14 cellular contexts compared by ENCODE assay signal in the genomic region with DNA sequence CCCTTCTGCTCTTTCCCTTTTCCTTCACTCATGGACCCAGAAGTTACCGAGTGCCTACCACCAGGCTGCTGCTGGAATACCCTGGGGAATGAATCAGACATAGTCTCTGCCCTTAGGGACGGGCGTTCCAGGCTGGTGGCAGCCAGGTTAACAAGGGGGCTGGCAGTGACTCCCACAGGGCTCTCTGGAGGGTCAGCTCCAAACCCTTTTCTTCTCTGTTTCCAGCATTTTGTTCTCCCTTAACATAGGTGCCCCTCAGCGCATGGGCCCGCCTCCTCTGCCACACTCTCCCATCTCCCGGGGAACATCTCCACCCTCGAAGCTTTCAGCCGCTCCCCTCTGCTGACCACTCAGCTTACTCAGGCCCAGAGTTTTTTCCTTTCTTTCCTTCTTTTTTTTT.
DNase-seq lines count a peak whose midpoint lies in the region; ATAC-seq and TF ChIP-seq lines count a peak whose summit lies in the region.
"Had no signal": no experiment of that assay in that cellular context is flagged by ENCODE, and none has a peak within 500 bp of the region (broad histone marks: within the 10 kb centered on the region; RNA-seq: fewer than 3 reads in every experiment).

No MANE protein-coding gene starts in this region.

- no peak for TF ChIP-seq CTCF in OCI-LY3 (IDR thresholded peaks at IDR 0.05; ENCODE audit: low read depth, low read length)

- peak overlapping the region; percentile 67 for H3K56ac ChIP-seq in mesendoderm (ENCODE audit: low read length)

- H3K79me2 ChIP-seq in OCI-LY3 (ENCODE audit: low read length) = no peaks in the 10 kb centered on the region
- no peaks in the 10 kb centered on the region for H3K79me2 ChIP-seq in mesendoderm (ENCODE audit: control insufficient read depth, insufficient read depth, low read length)

- H3K27me3 ChIP-seq in OCI-LY3 (ENCODE audit: low read depth, low read length) (no peaks in the 10 kb centered on the region), mesendoderm (ENCODE audit: insufficient read depth, low read length, poor library complexity) (no peaks in the 10 kb centered on the region)

- peaks cover 3% of the 10 kb centered on the region in 2 donors for H3K9me3 Mint-ChIP-seq in stimulated activated naive B cell treated with anti-CD40 and anti-IgM and Interleukin-4, amounts not matched to agents 10 μg/mL and 1 μg/mL and 100 μg/mL, for 72 hours
- no peaks in the 10 kb centered on the region for H3K9me3 Mint-ChIP-seq in activated T-helper 17 cell treated with anti-CD3 and anti-CD28 coated beads, Interleukin-2, amount 50 U/mL, for 72 hours

- ATAC-seq in stimulated activated naive B cell treated with anti-CD40 and anti-IgM and Interleukin-4, amounts not matched to agents 10 μg/mL and 1 μg/mL and 100 μg/mL, for 72 hours (replicated peaks) = no peak
- no peak for ATAC-seq in activated T-helper 17 cell treated with anti-CD3 and anti-CD28 coated beads, Interleukin-2, amount 50 U/mL, for 72 hours (replicated peaks)
- no peak for ATAC-seq in GM19397 (IDR thresholded peaks at IDR 0.05; ENCODE audit: unreplicated experiment)
- ATAC-seq: PC-3 had no signal

- H2BK120ac ChIP-seq in mesendoderm (ENCODE audit: low read depth, low read length) = no peak overlapping the region

- H2AK5ac ChIP-seq in mesendoderm (ENCODE audit: low read length) = peak overlapping the region; percentile 52

- no peaks in the 10 kb centered on the region for H3K79me1 ChIP-seq in mesendoderm (ENCODE audit: low read length)

- no peak overlapping the region for H3K4me3 ChIP-seq in OCI-LY3 (ENCODE audit: low read length)
- no peak overlapping the region for H3K4me3 ChIP-seq in mesendoderm (ENCODE audit: low read length)

- no peak overlapping the region for H2AFZ ChIP-seq in OCI-LY3 (ENCODE audit: low read depth, low read length)

- H3K36me3 ChIP-seq in OCI-LY3 (replicated peaks; ENCODE audit: low read depth, low read length) = no peaks in the 10 kb centered on the region
- H3K36me3 ChIP-seq in mesendoderm (ENCODE audit: control insufficient read depth, insufficient read depth, low read length) = no peaks in the 10 kb centered on the region

- no peak overlapping the region for H4K8ac ChIP-seq in mesendoderm (ENCODE audit: low read depth, low read length)

- H3K9me3 ChIP-seq in OCI-LY3 (ENCODE audit: insufficient read depth, low read length) = no peaks in the 10 kb centered on the region

- no peak overlapping the region for H3K23ac ChIP-seq in mesendoderm (ENCODE audit: low read length)

- H3K18ac ChIP-seq in mesendoderm (ENCODE audit: low read length) = peak overlapping the region; percentile 16

- no peak overlapping the region for H4K5ac ChIP-seq in mesendoderm (ENCODE audit: low read length)

- peak overlapping the region; percentile 54 for H2BK5ac ChIP-seq in mesendoderm (ENCODE audit: low read length)

- H3K27me3 Mint-ChIP-seq in stimulated activated naive B cell treated with anti-CD40 and anti-IgM and Interleukin-4, amounts not matched to agents 10 μg/mL and 1 μg/mL and 100 μg/mL, for 72 hours = peaks cover 11 to 13% of the 10 kb centered on the region in 2 donors
- H3K27me3 Mint-ChIP-seq in activated T-helper 17 cell treated with anti-CD3 and anti-CD28 coated beads, Interleukin-2, amount 50 U/mL, for 72 hours = peaks cover 4% of the 10 kb centered on the region

- H2BK15ac ChIP-seq in mesendoderm (replicated peaks; ENCODE audit: low read depth) = no peak overlapping the region

- H3K9ac ChIP-seq in OCI-LY3 (ENCODE audit: low read length) (no peak overlapping the region), mesendoderm (ENCODE audit: low read length) (peak overlapping the region; percentile 27)

- DNase-seq in DMS 273 (lab: John Stamatoyannopoulos, UW; ENCODE audit: unreplicated experiment) (peak; percentile 55), DMS 273 treated with DMSO at 0.1 percent for 48 hours (lab: John Stamatoyannopoulos, UW) (no peak), mesendoderm (no peak), NCI-H187 (lab: John Stamatoyannopoulos, UW) (no peak)
- no peak for DNase-seq in stimulated activated naive B cell treated with anti-CD40 and anti-IgM and Interleukin-4, amounts not matched to agents 10 μg/mL and 1 μg/mL and 100 μg/mL, for 72 hours
- DNase-seq: NCI-H1092, NCI-H345, NCI-H526 treated with DMSO at 0.1 percent for 48 hours, PC-3 had no signal

- H3K4me2 ChIP-seq in OCI-LY3 (ENCODE audit: low read length) = peak overlapping the region; percentile 62
- no peak overlapping the region for H3K4me2 ChIP-seq in mesendoderm (ENCODE audit: low read length)

- no peak overlapping the region for H3K27ac ChIP-seq in OCI-LY3 (ENCODE audit: low read length)
- H3K27ac ChIP-seq in mesendoderm (ENCODE audit: low read depth, low read length) = no peak overlapping the region
- H3K27ac ChIP-seq: 22Rv1, RWPE1 had no signal

- H4K20me1 ChIP-seq in OCI-LY3 (ENCODE audit: insufficient read depth, low read length) = no peaks in the 10 kb centered on the region

- WGBS in mesendoderm (ENCODE audit: extremely low coverage, insufficient coverage, low lambda C conversion rate) = no CpG with 5 or more reads among the region's 8 CpGs

- peaks cover 0 to 5% of the 10 kb centered on the region in 2 donors for H3K36me3 Mint-ChIP-seq in stimulated activated naive B cell treated with anti-CD40 and anti-IgM and Interleukin-4, amounts not matched to agents 10 μg/mL and 1 μg/mL and 100 μg/mL, for 72 hours
- H3K36me3 Mint-ChIP-seq in activated T-helper 17 cell treated with anti-CD3 and anti-CD28 coated beads, Interleukin-2, amount 50 U/mL, for 72 hours (ENCODE audit: low read depth) = no peaks in the 10 kb centered on the region

- peak overlapping the region; percentile 41 for H3K4ac ChIP-seq in mesendoderm (ENCODE audit: low read depth, low read length)

- H3K27ac Mint-ChIP-seq in stimulated activated naive B cell treated with anti-CD40 and anti-IgM and Interleukin-4, amounts not matched to agents 10 μg/mL and 1 μg/mL and 100 μg/mL, for 72 hours = peak overlapping the region; percentile 90
- H3K27ac Mint-ChIP-seq in activated T-helper 17 cell treated with anti-CD3 and anti-CD28 coated beads, Interleukin-2, amount 50 U/mL, for 72 hours = no peak overlapping the region

- H3K4me1 ChIP-seq in OCI-LY3 (ENCODE audit: low read length) (peaks cover 28% of the 10 kb centered on the region), mesendoderm (ENCODE audit: control insufficient read depth, low read depth, low read length) (peaks cover 5% of the 10 kb centered on the region)

- peaks cover 9 to 14% of the 10 kb centered on the region in 2 donors for H3K4me1 Mint-ChIP-seq in stimulated activated naive B cell treated with anti-CD40 and anti-IgM and Interleukin-4, amounts not matched to agents 10 μg/mL and 1 μg/mL and 100 μg/mL, for 72 hours
- H3K4me1 Mint-ChIP-seq in activated T-helper 17 cell treated with anti-CD3 and anti-CD28 coated beads, Interleukin-2, amount 50 U/mL, for 72 hours = no peaks in the 10 kb centered on the region

- no peak overlapping the region for H3K4me3 Mint-ChIP-seq in stimulated activated naive B cell treated with anti-CD40 and anti-IgM and Interleukin-4, amounts not matched to agents 10 μg/mL and 1 μg/mL and 100 μg/mL, for 72 hours
- H3K4me3 Mint-ChIP-seq in activated T-helper 17 cell treated with anti-CD3 and anti-CD28 coated beads, Interleukin-2, amount 50 U/mL, for 72 hours = no peak overlapping the region
